15 cellular contexts compared by ENCODE assay signal in the genomic region with DNA sequence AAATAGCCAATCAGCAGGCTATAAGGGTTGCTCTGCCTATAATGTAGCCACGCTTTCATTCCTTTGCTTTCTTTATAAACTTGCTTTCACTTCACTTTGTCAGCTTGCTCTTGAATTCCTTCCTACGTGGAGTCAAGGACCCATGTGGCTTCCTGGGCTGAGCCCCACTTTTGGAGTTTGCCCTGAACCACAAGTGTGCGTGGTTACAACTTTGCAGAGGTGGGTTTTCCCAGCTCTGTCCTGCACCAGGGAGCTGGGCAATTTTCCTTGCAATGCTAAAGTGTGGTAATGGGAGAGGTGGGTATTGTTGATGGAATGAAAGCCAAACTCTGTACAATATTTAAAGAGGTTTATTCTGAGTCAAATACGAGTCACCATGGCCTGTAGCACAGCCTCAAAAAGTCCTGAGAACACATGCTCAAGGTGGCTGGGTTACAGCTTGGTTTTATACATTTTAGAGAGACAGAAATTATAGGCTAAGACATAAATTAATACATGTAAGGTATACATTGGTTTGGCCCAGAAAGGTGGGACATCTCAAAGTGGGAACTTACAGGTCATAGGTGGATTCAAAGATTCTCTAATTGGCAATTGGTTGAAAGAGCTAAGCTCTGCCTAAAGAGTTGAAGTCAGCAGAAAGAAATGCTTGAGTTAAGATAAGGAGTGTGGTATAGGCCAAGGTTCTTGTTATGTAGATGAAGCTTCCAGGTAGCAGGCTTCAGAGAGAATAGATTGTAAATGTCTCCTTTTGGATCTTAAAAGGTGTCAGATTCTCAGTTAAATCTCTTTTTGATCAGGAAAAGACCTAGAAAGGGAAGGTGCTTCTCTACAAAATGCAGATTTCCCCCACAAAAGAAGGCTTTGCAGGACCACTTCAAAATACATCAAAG.
"Had no signal": no experiment of that assay in that cellular context is flagged by ENCODE, and none has a peak within 500 bp of the region (broad histone marks: within the 10 kb centered on the region; RNA-seq: fewer than 3 reads in every experiment).

No MANE protein-coding gene starts in this region.

- H3K4me1 ChIP-seq: breast epithelium, psoas muscle, sigmoid colon, uterus had no signal

- H3K4me3 ChIP-seq: breast epithelium, dorsolateral prefrontal cortex, psoas muscle, sigmoid colon, uterus had no signal

- DNase-seq: activated CD4-positive, alpha-beta T cell treated with anti-CD3 and anti-CD28 coated beads, Interleukin-2, amount 50 U/mL, for 48 hours; activated naive CD4-positive, alpha-beta T cell treated with Interleukin-2 at 50 U/mL for 16 hours; anterior cingulate cortex; dorsolateral prefrontal cortex; endodermal cell; erythroblast; kidney glomerular epithelial cell; psoas muscle; sigmoid colon; stimulated activated CD4-positive, alpha-beta T cell treated with anti-CD3 and anti-CD28 coated beads, Interleukin-1b, Interleukin-23, amount 100 ng/mL, for 48 hours; uterus had no signal

- H3K36me3 ChIP-seq: breast epithelium, sigmoid colon, uterus had no signal

- H3K27me3 ChIP-seq: breast epithelium, dorsolateral prefrontal cortex, sigmoid colon, uterus had no signal

- H3K27ac Mint-ChIP-seq: activated T-helper 17 cell treated with anti-CD3 and anti-CD28 coated beads, Interleukin-2, amount 50 U/mL, for 72 hours; endodermal cell had no signal

- ATAC-seq: activated T-helper 17 cell treated with anti-CD3 and anti-CD28 coated beads, Interleukin-2, amount 50 U/mL, for 72 hours; psoas muscle had no signal

- H3K4me3 Mint-ChIP-seq: activated T-helper 17 cell treated with anti-CD3 and anti-CD28 coated beads, Interleukin-2, amount 50 U/mL, for 72 hours; endodermal cell; neural crest cell had no signal

- H3K9me3 ChIP-seq: psoas muscle had no signal

- H3K4me1 Mint-ChIP-seq: activated T-helper 17 cell treated with anti-CD3 and anti-CD28 coated beads, Interleukin-2, amount 50 U/mL, for 72 hours; endodermal cell; neural crest cell had no signal

- H3K27ac ChIP-seq: breast epithelium, dorsolateral prefrontal cortex, psoas muscle, sigmoid colon, uterus, VCaP had no signal
